ENCODE assay signal across 16 cellular contexts in genomic region chr2:150280255-150280654, GRCh38.
DNase-seq lines count a peak whose midpoint lies in the region; ATAC-seq and TF ChIP-seq lines count a peak whose summit lies in the region.
"Had no signal": no experiment of that assay in that cellular context is flagged by ENCODE, and none has a peak within 500 bp of the region (broad histone marks: within the 10 kb centered on the region; RNA-seq: fewer than 3 reads in every experiment).

No MANE protein-coding gene starts in this region.

- H3K9me3 Mint-ChIP-seq in activated naive CD8-positive, alpha-beta T cell treated with anti-CD3 and anti-CD28 coated beads for 36 hours, result peaks cover 12% of the 10 kb centered on the region

- H3K9ac ChIP-seq in DND-41 (ENCODE audit: low read depth, low read length), result no peak overlapping the region

- intact Hi-C loops in adrenal gland (cut with DNase I), result no loop called here
- intact Hi-C loops in sciatic nerve (cut with DNase I), result no loop called here

- H3K4me3 ChIP-seq in DND-41 (ENCODE audit: low read depth in 1 of 2, low read length in 2 of 2) (no peak overlapping the region), adrenal gland (no peak overlapping the region), WERI-Rb-1 (ENCODE audit: low read depth, low read length) (no peak overlapping the region)
- H3K4me3 ChIP-seq: HAP-1, mucosa of descending colon, skin epidermis had no signal

- peak overlapping the region; percentile 61 for H2AFZ ChIP-seq in DND-41 (ENCODE audit: low read depth, low read length)

- WGBS in adrenal gland, 4 donors, result 15 to 22% (median 19%) methylated on average over 1 of the region's 1 CpG

- H3K36me3 ChIP-seq in DND-41 (ENCODE audit: insufficient read depth, low read length) (no peaks in the 10 kb centered on the region), adrenal gland (replicated peaks in 1 of 2) (no peaks in the 10 kb centered on the region), WERI-Rb-1 (no peaks in the 10 kb centered on the region)
- H3K36me3 ChIP-seq: HAP-1 had no signal

- H3K4me3 Mint-ChIP-seq in activated naive CD8-positive, alpha-beta T cell treated with anti-CD3 and anti-CD28 coated beads for 36 hours, result no peak overlapping the region
- H3K4me3 Mint-ChIP-seq: activated naive CD4-positive, alpha-beta T cell treated with anti-CD3 and anti-CD28 coated beads, Interleukin-2, amount 10 ng/mL, durations not matched to agents 7 days and 5 days; T-helper 17 cell had no signal

- H3K36me3 Mint-ChIP-seq in activated naive CD8-positive, alpha-beta T cell treated with anti-CD3 and anti-CD28 coated beads for 36 hours, result no peaks in the 10 kb centered on the region
- H3K36me3 Mint-ChIP-seq: activated naive CD4-positive, alpha-beta T cell treated with anti-CD3 and anti-CD28 coated beads, Interleukin-2, amount 10 ng/mL, durations not matched to agents 7 days and 5 days had no signal

- H4K20me1 ChIP-seq in DND-41 (ENCODE audit: insufficient read depth, low read length), result no peaks in the 10 kb centered on the region

- DNase-seq in DND-41, result no peak
- DNase-seq in adrenal gland, result peak; percentile 25 to 61 (median 43)
- peak; percentile 27 for DNase-seq in glomerular endothelial cell (ENCODE audit: extremely low read depth, low read depth, low spot score)
- no peak for DNase-seq in sciatic nerve (ENCODE audit: low spot score)
- no peak for DNase-seq in WERI-Rb-1
- no peak for DNase-seq in iPS-NIHi11 (ENCODE audit: low spot score)
- DNase-seq in activated naive CD8-positive, alpha-beta T cell treated with anti-CD3 and anti-CD28 coated beads for 36 hours, result no peak
- DNase-seq: activated naive CD4-positive, alpha-beta T cell treated with anti-CD3 and anti-CD28 coated beads, Interleukin-2, amount 10 ng/mL, durations not matched to agents 7 days and 5 days; KG1; mucosa of descending colon; NCI-H1930; T-helper 17 cell had no signal

- no peaks in the 10 kb centered on the region for H3K27me3 Mint-ChIP-seq in activated naive CD8-positive, alpha-beta T cell treated with anti-CD3 and anti-CD28 coated beads for 36 hours
- H3K27me3 Mint-ChIP-seq: activated naive CD4-positive, alpha-beta T cell treated with anti-CD3 and anti-CD28 coated beads, Interleukin-2, amount 10 ng/mL, durations not matched to agents 7 days and 5 days; T-helper 17 cell had no signal

- H3K27me3 ChIP-seq in DND-41 (ENCODE audit: insufficient read depth, low read length, poor library complexity) (no peaks in the 10 kb centered on the region), adrenal gland (no peaks in the 10 kb centered on the region), WERI-Rb-1 (ENCODE audit: insufficient read depth, low read depth, severe bottlenecking) (no peaks in the 10 kb centered on the region)

- no peaks in the 10 kb centered on the region for H3K79me2 ChIP-seq in DND-41 (ENCODE audit: insufficient read depth, low read length)

- TF ChIP-seq CTCF in DND-41 (IDR thresholded peaks at IDR 0.05; ENCODE audit: borderline replicate concordance, extremely low read depth, low read length, poor library complexity, severe bottlenecking) (no peak), adrenal gland (IDR thresholded peaks at IDR 0.05) (no peak), WERI-Rb-1 (IDR thresholded peaks at IDR 0.05; ENCODE audit: low read depth, low read length) (no peak)

- no peak for TF ChIP-seq POLR2A in adrenal gland (IDR thresholded peaks at IDR 0.05)

- H3K4me1 ChIP-seq in DND-41 (ENCODE audit: insufficient read depth, low read length), result peaks cover 14% of the 10 kb centered on the region
- H3K4me1 ChIP-seq in adrenal gland (replicated peaks in 1 of 2), result peaks cover 5 to 11% of the 10 kb centered on the region in 2 donors
- H3K4me1 ChIP-seq: HAP-1 had no signal

- no peaks in the 10 kb centered on the region for H3K4me1 Mint-ChIP-seq in activated naive CD8-positive, alpha-beta T cell treated with anti-CD3 and anti-CD28 coated beads for 36 hours
- H3K4me1 Mint-ChIP-seq: activated naive CD4-positive, alpha-beta T cell treated with anti-CD3 and anti-CD28 coated beads, Interleukin-2, amount 10 ng/mL, durations not matched to agents 7 days and 5 days; T-helper 17 cell had no signal

- H3K27ac Mint-ChIP-seq in activated naive CD8-positive, alpha-beta T cell treated with anti-CD3 and anti-CD28 coated beads for 36 hours, result no peak overlapping the region
- H3K27ac Mint-ChIP-seq: activated naive CD4-positive, alpha-beta T cell treated with anti-CD3 and anti-CD28 coated beads, Interleukin-2, amount 10 ng/mL, durations not matched to agents 7 days and 5 days; T-helper 17 cell had no signal

- ATAC-seq in DND-41 (ENCODE audit: insufficient read depth, low read depth) (no peak), sciatic nerve (peak; percentile 92), GM18868 (IDR thresholded peaks at IDR 0.05; ENCODE audit: unreplicated experiment) (no peak)
- ATAC-seq: mucosa of descending colon, T-helper 17 cell had no signal

- H3K9me3 ChIP-seq in DND-41 (ENCODE audit: insufficient read depth, low read length, severe bottlenecking) (peaks cover 29% of the 10 kb centered on the region), adrenal gland (replicated peaks in 1 of 3) (no peaks in the 10 kb centered on the region), WERI-Rb-1 (ENCODE audit: severe bottlenecking) (no peaks in the 10 kb centered on the region)

- H3K4me2 ChIP-seq in DND-41 (ENCODE audit: insufficient read depth, low read length), result no peak overlapping the region

- H3K27ac ChIP-seq in DND-41 (ENCODE audit: low read length) (0 out of 2 replicates have a peak overlapping the region, but pooled peaks have one; percentile 13), adrenal gland (peak overlapping the region in 2 of 5 donors; percentile 32 to 43), WERI-Rb-1 (no peak overlapping the region)
- H3K27ac ChIP-seq: C4-2B had no signal

Comparison
In these comparisons a context has a peak if more than half of its experiments do, and no peak if none do; other contexts are left out.
1. DNase-seq: peak in adrenal gland (7 of 7) and glomerular endothelial cell (single experiment); none in DND-41 (single experiment), sciatic nerve (single experiment), WERI-Rb-1 (single experiment), iPS-NIHi11 (single experiment) and activated naive CD8-positive, alpha-beta T cell treated with anti-CD3 and anti-CD28 coated beads for 36 hours (single experiment).